ENCODE assay signal across 32 cellular contexts in the genomic region with DNA sequence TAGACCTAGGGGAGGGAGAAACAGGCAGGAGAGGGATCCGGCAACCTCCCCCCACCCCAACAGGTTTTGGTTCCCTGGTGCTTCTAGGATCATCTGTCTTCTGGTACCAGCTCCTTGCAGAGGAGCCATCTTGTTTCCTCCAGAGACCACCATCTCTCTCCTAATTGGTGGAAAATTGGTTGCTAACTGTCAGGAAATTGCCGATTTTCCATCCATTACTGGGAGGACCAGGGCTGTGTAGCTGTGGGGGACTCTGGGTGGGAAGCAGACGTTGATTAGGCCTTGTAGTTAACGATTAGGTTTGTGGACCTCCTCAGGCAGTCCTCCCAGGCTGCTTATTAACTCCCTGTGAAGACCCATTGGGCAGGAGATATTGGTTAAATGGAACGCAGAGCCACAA.
"Had no signal": no experiment of that assay in that cellular context is flagged by ENCODE, and none has a peak within 500 bp of the region (broad histone marks: within the 10 kb centered on the region; RNA-seq: fewer than 3 reads in every experiment).

No MANE protein-coding gene starts in this region.

- H3K27ac ChIP-seq: heart left ventricle, left lung, lower lobe of right lung, pancreas, prostate gland, skin epidermis, stomach, testis, tibial artery, upper lobe of right lung had no signal

- H3K27me3 ChIP-seq: heart left ventricle, pancreas, testis, tibial artery, upper lobe of right lung had no signal

- ATAC-seq: heart left ventricle; left cardiac atrium; left lung; lower lobe of right lung; naive thymus-derived CD8-positive, alpha-beta T cell; pancreas; right cardiac atrium; sciatic nerve; stimulated activated naive B cell treated with anti-CD40 and anti-IgM and Interleukin-4, amounts not matched to agents 10 μg/mL and 1 μg/mL and 100 μg/mL, for 72 hours; stimulated activated naive CD8-positive, alpha-beta T cell treated with anti-CD3 and anti-CD28 coated beads, Interleukin-15, Interleukin-2, amounts not matched to agents 100 U/mL and 50 U/mL, for 24 hours; upper lobe of right lung had no signal

- H3K9me3 ChIP-seq: heart left ventricle, left lung, lower lobe of right lung, pancreas, prostate gland, stomach, testis, tibial artery, upper lobe of right lung had no signal

- H3K36me3 ChIP-seq: heart left ventricle, left lung, lower lobe of right lung, pancreas, prostate gland, stomach, tibial artery, upper lobe of right lung had no signal

- FAIRE-seq: islet of Langerhans, pancreas, urothelium cell line had no signal

- H3K4me3 ChIP-seq: heart left ventricle, left lung, lower lobe of right lung, pancreas, prostate gland, skin epidermis, stomach, testis, tibial artery, upper lobe of right lung had no signal

- DNase-seq: heart left ventricle; hypothalamus; immature natural killer cell; kidney glomerular epithelial cell; left cardiac atrium; left lung; lower lobe of right lung; mammary epithelial cell; mesenchymal stem cell; naive thymus-derived CD8-positive, alpha-beta T cell; nephron progenitor cell; nucleus accumbens; pancreas; posterior cingulate gyrus; retina; right cardiac atrium; stimulated activated CD4-positive, alpha-beta T cell treated with anti-CD3 and anti-CD28 coated beads, Interleukin-12 subunit alpha, Interleukin-12 subunit beta, amount 100 ng/mL, for 4 hours; stimulated activated CD4-positive, alpha-beta T cell treated with anti-CD3 and anti-CD28 coated beads, Interleukin-15, amount 100 ng/mL, for 24 hours; stimulated activated CD4-positive, alpha-beta T cell treated with anti-CD3 and anti-CD28 coated beads, Interleukin-2, amount 100 ng/mL, for 24 hours; stimulated activated CD4-positive, alpha-beta T cell treated with anti-CD3 and anti-CD28 coated beads, Interleukin-4, amount 100 ng/mL, for 1 hour; stimulated activated naive B cell treated with anti-CD40 and anti-IgM and Interleukin-4, amounts not matched to agents 10 μg/mL and 1 μg/mL and 100 μg/mL, for 72 hours; stimulated activated naive CD8-positive, alpha-beta T cell treated with anti-CD3 and anti-CD28 coated beads, Interleukin-15, Interleukin-2, amounts not matched to agents 100 U/mL and 50 U/mL, for 24 hours; stomach; testis; tibial artery; trophoblast cell; upper lobe of right lung had no signal

- H3K4me1 ChIP-seq: prostate gland, testis had no signal
